In the genomic region with DNA sequence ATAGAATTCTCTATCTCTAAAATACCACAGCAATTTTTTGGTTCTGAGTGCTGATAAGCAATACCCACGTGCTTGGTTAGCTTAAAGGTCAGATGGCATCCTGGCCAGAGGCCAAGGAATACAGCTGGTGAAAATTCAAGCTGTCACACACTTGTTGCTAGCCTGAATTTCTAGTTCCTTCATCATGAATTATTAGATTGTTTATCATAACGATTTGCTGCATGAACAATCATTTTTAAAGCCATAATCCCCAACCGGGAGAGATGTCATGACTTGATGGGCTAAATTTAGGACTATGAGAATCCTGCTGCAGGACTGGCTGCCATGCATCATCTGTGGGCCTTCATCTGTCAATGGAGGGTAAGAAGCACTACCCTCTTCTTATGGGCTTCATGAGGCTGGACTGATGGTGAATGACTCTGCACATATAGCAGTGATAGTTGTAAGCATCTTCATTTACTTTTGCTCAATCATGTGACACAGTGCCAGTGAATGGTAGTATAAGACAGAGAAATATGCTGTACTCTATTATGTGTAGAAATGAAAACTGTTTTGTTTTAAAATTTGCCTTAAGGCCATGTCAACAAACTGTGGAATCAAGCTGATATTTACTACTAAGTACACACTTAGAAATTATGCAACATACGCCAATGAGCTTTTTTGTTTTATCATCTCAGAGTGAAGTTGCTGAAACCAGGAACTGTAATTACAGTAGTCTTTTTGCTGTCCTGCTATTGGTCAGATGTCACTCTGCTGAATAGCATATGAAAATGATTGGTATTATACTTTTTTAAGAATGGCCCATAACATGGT, we compare ENCODE assay signal across 13 cellular contexts.
A peak's percentile ranks its signal among the peaks of the same experiment; 100 is the strongest.
DNase-seq lines count a peak whose midpoint lies in the region; ATAC-seq, FAIRE-seq and TF ChIP-seq lines count a peak whose summit lies in the region.
"Had no signal": no experiment of that assay in that cellular context is flagged by ENCODE, and none has a peak within 500 bp of the region (broad histone marks: within the 10 kb centered on the region; RNA-seq: fewer than 3 reads in every experiment).

No MANE protein-coding gene starts in this region.

- H2BK5ac ChIP-seq in mesenchymal stem cell (ENCODE audit: low read depth, low read length, poor library complexity, severe bottlenecking): no peak overlapping the region

- H3K27me3 ChIP-seq in brain microvascular endothelial cell (replicated peaks) (no peaks in the 10 kb centered on the region), right lobe of liver (no peaks in the 10 kb centered on the region), mesenchymal stem cell (ENCODE audit: control insufficient read depth in 1 of 2, insufficient read depth in 1 of 2, low read length in 2 of 2) (no peaks in the 10 kb centered on the region)
- H3K27me3 ChIP-seq: suprapubic skin had no signal

- no peak overlapping the region for H2BK15ac ChIP-seq in mesenchymal stem cell (ENCODE audit: low read depth, poor library complexity, severe bottlenecking)

- H3K9me3 ChIP-seq in right lobe of liver (no peaks in the 10 kb centered on the region), mesenchymal stem cell (ENCODE audit: control insufficient read depth, low read length) (no peaks in the 10 kb centered on the region)
- H3K9me3 ChIP-seq: suprapubic skin had no signal

- H2AFZ ChIP-seq in mesenchymal stem cell (ENCODE audit: low read depth, low read length): no peak overlapping the region

- H3K4me1 Mint-ChIP-seq in activated CD8-positive, alpha-beta memory T cell treated with anti-CD3 and anti-CD28 coated beads, Interleukin-2, amount 10 ng/mL, durations not matched to agents 7 days and 5 days: no peaks in the 10 kb centered on the region

- no peak overlapping the region for H3K4me3 Mint-ChIP-seq in activated CD8-positive, alpha-beta memory T cell treated with anti-CD3 and anti-CD28 coated beads, Interleukin-2, amount 10 ng/mL, durations not matched to agents 7 days and 5 days
- H3K4me3 Mint-ChIP-seq: CD4-positive, alpha-beta T cell had no signal

- no peak overlapping the region for H4K91ac ChIP-seq in mesenchymal stem cell (ENCODE audit: low read length)

- H3K36me3 Mint-ChIP-seq in activated CD8-positive, alpha-beta memory T cell treated with anti-CD3 and anti-CD28 coated beads, Interleukin-2, amount 10 ng/mL, durations not matched to agents 7 days and 5 days: no peaks in the 10 kb centered on the region

- H3K14ac ChIP-seq in mesenchymal stem cell (ENCODE audit: low read length in 2 of 2): no peak overlapping the region

- no peak overlapping the region for H3K27ac ChIP-seq in brain microvascular endothelial cell
- peak overlapping the region in 2 of 3 donors; percentile 46 to 49 for H3K27ac ChIP-seq in right lobe of liver
- H3K27ac ChIP-seq in mesenchymal stem cell (ENCODE audit: low read length, poor library complexity, severe bottlenecking): no peak overlapping the region
- H3K27ac ChIP-seq: suprapubic skin had no signal

- no peak for TF ChIP-seq POLR2A in right lobe of liver (IDR thresholded peaks at IDR 0.05)

- H3K36me3 ChIP-seq in brain microvascular endothelial cell (replicated peaks): no peaks in the 10 kb centered on the region
- H3K36me3 ChIP-seq in right lobe of liver: no peaks in the 10 kb centered on the region
- H3K36me3 ChIP-seq in mesenchymal stem cell (ENCODE audit: control insufficient read depth in 1 of 2, insufficient read depth in 2 of 2, low read depth in 1 of 2, low read length in 2 of 2): no peaks in the 10 kb centered on the region
- H3K36me3 ChIP-seq: suprapubic skin had no signal

- CTCF ChIA-PET in activated CD8-positive, alpha-beta memory T cell treated with anti-CD3 and anti-CD28 coated beads, Interleukin-2, amount 10 ng/mL, durations not matched to agents 7 days and 5 days (lab: Charles Lee): no interaction called here

- WGBS in right lobe of liver (ENCODE audit: insufficient coverage, low coverage, low lambda C conversion rate, missing lambda C conversion rate): 10% methylated on average over 4 of the region's 4 CpGs
- WGBS in mesenchymal stem cell: 55% methylated on average over 4 of the region's 4 CpGs

- no peak overlapping the region for H3K18ac ChIP-seq in mesenchymal stem cell (ENCODE audit: low read depth in 1 of 2, low read length in 2 of 2)

- H3K9ac ChIP-seq in mesenchymal stem cell (ENCODE audit: low read length): no peak overlapping the region

- H3K9me3 Mint-ChIP-seq in activated CD8-positive, alpha-beta memory T cell treated with anti-CD3 and anti-CD28 coated beads, Interleukin-2, amount 10 ng/mL, durations not matched to agents 7 days and 5 days (ENCODE audit: low read depth): no peaks in the 10 kb centered on the region
- H3K9me3 Mint-ChIP-seq: CD4-positive, alpha-beta T cell had no signal

- no peak overlapping the region for H2BK120ac ChIP-seq in mesenchymal stem cell (ENCODE audit: low read depth, low read length)

- H2BK12ac ChIP-seq in mesenchymal stem cell (ENCODE audit: low read length in 2 of 2): no peak overlapping the region

- H3K79me1 ChIP-seq in mesenchymal stem cell (replicated peaks; ENCODE audit: low read length, poor library complexity, severe bottlenecking): no peaks in the 10 kb centered on the region

- no peak overlapping the region for H3K23ac ChIP-seq in mesenchymal stem cell (ENCODE audit: low read length in 2 of 2)

- H4K8ac ChIP-seq in mesenchymal stem cell (ENCODE audit: low read length): no peak overlapping the region

- TF ChIP-seq CTCF in D721Med (IDR thresholded peaks at IDR 0.05; ENCODE audit: insufficient read depth, missing control alignments) (no peak), brain microvascular endothelial cell (IDR thresholded peaks at IDR 0.05; ENCODE audit: low read depth, low read length, missing control alignments) (no peak), right lobe of liver (IDR thresholded peaks at IDR 0.05) (no peak)

- no peak overlapping the region for H3K4me2 ChIP-seq in mesenchymal stem cell (ENCODE audit: low read length, poor library complexity, severe bottlenecking)

- intact Hi-C loops in right lobe of liver (cut with DNase I): no loop called here

- no peak overlapping the region for H2AK5ac ChIP-seq in mesenchymal stem cell (ENCODE audit: low read length, severe bottlenecking)

- FAIRE-seq in D721Med (lab: Jason Lieb, UNC) (peak; percentile 90), urothelium cell line (lab: Jason Lieb, UNC) (no peak)
- FAIRE-seq: endometrium, TTC549 had no signal

- no peak overlapping the region for H3K4ac ChIP-seq in mesenchymal stem cell (ENCODE audit: low read depth in 1 of 2, low read length in 2 of 2)

- H3K27ac Mint-ChIP-seq in activated CD8-positive, alpha-beta memory T cell treated with anti-CD3 and anti-CD28 coated beads, Interleukin-2, amount 10 ng/mL, durations not matched to agents 7 days and 5 days: no peak overlapping the region
- H3K27ac Mint-ChIP-seq: CD4-positive, alpha-beta T cell had no signal

- H3K4me1 ChIP-seq in right lobe of liver (peaks cover 0 to 18% (median 7%) of the 10 kb centered on the region in 4 donors), mesenchymal stem cell (ENCODE audit: control insufficient read depth, insufficient read depth, low read depth, low read length) (peaks cover 3% of the 10 kb centered on the region)

- in situ Hi-C loops in brain microvascular endothelial cell (cut with HindIII; ENCODE audit: low pct_ligation_motif_present, low sequenced_read_pairs): no loop called here

- peak; percentile 87 to 94 (median 92) for ATAC-seq in right lobe of liver
- no peak for ATAC-seq in activated CD8-positive, alpha-beta memory T cell treated with anti-CD3 and anti-CD28 coated beads, Interleukin-2, amount 10 ng/mL, durations not matched to agents 7 days and 5 days

- H3K4me3 ChIP-seq in brain microvascular endothelial cell (ENCODE audit: low read depth, low read length) (no peak overlapping the region), right lobe of liver (no peak overlapping the region), mesenchymal stem cell (ENCODE audit: insufficient read depth in 1 of 2, low read depth in 1 of 2, low read length in 2 of 2) (no peak overlapping the region)
- H3K4me3 ChIP-seq: suprapubic skin had no signal

- DNase-seq in D721Med (ENCODE audit: insufficient read length, low spot score) (no peak), NCI-H146 treated with DMSO at 0.1 percent for 48 hours (lab: John Stamatoyannopoulos, UW; ENCODE audit: unreplicated experiment) (peak; percentile 16), brain microvascular endothelial cell (peak; percentile 64), right lobe of liver (peak; percentile 71 to 88 (median 73)), mesenchymal stem cell (no peak), urothelium cell line (ENCODE audit: low spot score) (no peak)
- DNase-seq in activated CD8-positive, alpha-beta memory T cell treated with anti-CD3 and anti-CD28 coated beads, Interleukin-2, amount 10 ng/mL, durations not matched to agents 7 days and 5 days: no peak
- no peak for DNase-seq in stimulated activated CD4-positive, alpha-beta T cell treated with anti-CD3 and anti-CD28 coated beads, Interleukin-4, amount 100 ng/mL, for 1 hour
- DNase-seq: CD4-positive, alpha-beta T cell; stimulated activated CD4-positive, alpha-beta T cell treated with anti-CD3 and anti-CD28 coated beads, Interleukin-1b, Interleukin-23, amount 100 ng/mL, for 48 hours had no signal

- peaks cover 5% of the 10 kb centered on the region for H3K27me3 Mint-ChIP-seq in activated CD8-positive, alpha-beta memory T cell treated with anti-CD3 and anti-CD28 coated beads, Interleukin-2, amount 10 ng/mL, durations not matched to agents 7 days and 5 days

Comparison
In these comparisons a context has a peak if more than half of its experiments do, and no peak if none do; other contexts are left out.
1. DNase-seq: peak in NCI-H146 treated with DMSO at 0.1 percent for 48 hours (single experiment), brain microvascular endothelial cell (single experiment) and right lobe of liver (3 of 3); none in D721Med (single experiment), activated CD8-positive, alpha-beta memory T cell treated with anti-CD3 and anti-CD28 coated beads, Interleukin-2, amount 10 ng/mL, durations not matched to agents 7 days and 5 days (single experiment), stimulated activated CD4-positive, alpha-beta T cell treated with anti-CD3 and anti-CD28 coated beads, Interleukin-4, amount 100 ng/mL, for 1 hour (single experiment), mesenchymal stem cell (single experiment) and urothelium cell line (single experiment).
2. H3K27ac ChIP-seq: peak in right lobe of liver (2 of 3); none in brain microvascular endothelial cell (single experiment) and mesenchymal stem cell (single experiment).